In genomic region chr4:112279025-112279881, GRCh38 we compare ENCODE assay signal across 8 cellular contexts. TPM values are rescaled to one million over a fixed set of nuclear protein-coding genes. Genes with fewer than 3 reads are reported as not detected.
A peak's percentile ranks its signal among the peaks of the same experiment; 100 is the strongest.
DNase-seq lines count a peak whose midpoint lies in the region; ATAC-seq and TF ChIP-seq lines count a peak whose summit lies in the region.

No MANE protein-coding gene starts in this region.

- no peak for DNase-seq in activated CD8-positive, alpha-beta T cell treated with anti-CD3 and anti-CD28 coated beads for 36 hours
- no peak for DNase-seq in activated CD8-positive, alpha-beta T cell treated with anti-CD3 and anti-CD28 coated beads, Interleukin-2, amount 10 ng/mL, durations not matched to agents 7 days and 5 days
- DNase-seq in OCI-M1 (lab: John Stamatoyannopoulos, UW) (peak; percentile 38), immature natural killer cell (no peak), SW 1271 (lab: John Stamatoyannopoulos, UW) (no peak), NCI-H345 (lab: John Stamatoyannopoulos, UW) (no peak)
- no peak for DNase-seq in stimulated activated effector memory CD8-positive, alpha-beta T cell treated with anti-CD3 and anti-CD28 coated beads, Interleukin-12 subunit alpha, Interleukin-12 subunit beta, amount 100 ng/mL, for 72 hours (ENCODE audit: low spot score in 2 of 2)

- H3K9me3 Mint-ChIP-seq in activated CD8-positive, alpha-beta T cell treated with anti-CD3 and anti-CD28 coated beads for 36 hours: peaks cover 9% of the 10 kb centered on the region
- no peaks in the 10 kb centered on the region for H3K9me3 Mint-ChIP-seq in activated CD8-positive, alpha-beta T cell treated with anti-CD3 and anti-CD28 coated beads, Interleukin-2, amount 10 ng/mL, durations not matched to agents 7 days and 5 days (ENCODE audit: insufficient read depth)
- H3K9me3 Mint-ChIP-seq in stimulated activated effector memory CD8-positive, alpha-beta T cell treated with anti-CD3 and anti-CD28 coated beads, Interleukin-12 subunit alpha, Interleukin-12 subunit beta, amount 100 ng/mL, for 72 hours: no peaks in the 10 kb centered on the region
- H3K9me3 Mint-ChIP-seq in immature natural killer cell: no peaks in the 10 kb centered on the region

- POLR2A ChIA-PET in activated CD8-positive, alpha-beta T cell treated with anti-CD3 and anti-CD28 coated beads for 36 hours (lab: Charles Lee): no interaction called here
- POLR2A ChIA-PET in activated CD8-positive, alpha-beta T cell treated with anti-CD3 and anti-CD28 coated beads, Interleukin-2, amount 10 ng/mL, durations not matched to agents 7 days and 5 days (lab: Charles Lee): no interaction called here

- H3K27ac Mint-ChIP-seq in activated CD8-positive, alpha-beta T cell treated with anti-CD3 and anti-CD28 coated beads for 36 hours: peak overlapping the region; percentile 70
- H3K27ac Mint-ChIP-seq in activated CD8-positive, alpha-beta T cell treated with anti-CD3 and anti-CD28 coated beads, Interleukin-2, amount 10 ng/mL, durations not matched to agents 7 days and 5 days: no peak overlapping the region
- H3K27ac Mint-ChIP-seq in stimulated activated effector memory CD8-positive, alpha-beta T cell treated with anti-CD3 and anti-CD28 coated beads, Interleukin-12 subunit alpha, Interleukin-12 subunit beta, amount 100 ng/mL, for 72 hours: peak overlapping the region; percentile 43
- H3K27ac Mint-ChIP-seq in immature natural killer cell: peak overlapping the region in 2 of 6 donors; percentile 51 to 52

- no peak for ATAC-seq in activated CD8-positive, alpha-beta T cell treated with anti-CD3 and anti-CD28 coated beads for 36 hours
- no peak for ATAC-seq in activated CD8-positive, alpha-beta T cell treated with anti-CD3 and anti-CD28 coated beads, Interleukin-2, amount 10 ng/mL, durations not matched to agents 7 days and 5 days
- peak; percentile 42 for ATAC-seq in HG02970 (IDR thresholded peaks at IDR 0.05; ENCODE audit: low FRiP score, unreplicated experiment)
- ATAC-seq in stimulated activated effector memory CD8-positive, alpha-beta T cell treated with anti-CD3 and anti-CD28 coated beads, Interleukin-12 subunit alpha, Interleukin-12 subunit beta, amount 100 ng/mL, for 72 hours: no peak

- CTCF ChIA-PET in activated CD8-positive, alpha-beta T cell treated with anti-CD3 and anti-CD28 coated beads for 36 hours (lab: Charles Lee): interaction anchor here (1.1 to 2.1 kb wide), 4 partner anchors 12 to 245 kb away, joined by 3 to 7 read pairs (median 4); no protein-coding TSS in a partner anchor
- CTCF ChIA-PET in activated CD8-positive, alpha-beta T cell treated with anti-CD3 and anti-CD28 coated beads, Interleukin-2, amount 10 ng/mL, durations not matched to agents 7 days and 5 days (lab: Charles Lee): interaction anchor here (0.6 to 1.4 kb wide), 4 partner anchors 8 to 49 kb away, joined by 3 to 4 read pairs (median 3); no protein-coding TSS in a partner anchor

- intact Hi-C loops in activated CD8-positive, alpha-beta T cell treated with anti-CD3 and anti-CD28 coated beads for 36 hours (cut with micrococcal nuclease): no loop called here

- H3K4me1 Mint-ChIP-seq in activated CD8-positive, alpha-beta T cell treated with anti-CD3 and anti-CD28 coated beads for 36 hours (ENCODE audit: low read depth): peaks cover 80% of the 10 kb centered on the region
- peaks cover 44% of the 10 kb centered on the region for H3K4me1 Mint-ChIP-seq in activated CD8-positive, alpha-beta T cell treated with anti-CD3 and anti-CD28 coated beads, Interleukin-2, amount 10 ng/mL, durations not matched to agents 7 days and 5 days (ENCODE audit: low read depth)
- H3K4me1 Mint-ChIP-seq in stimulated activated effector memory CD8-positive, alpha-beta T cell treated with anti-CD3 and anti-CD28 coated beads, Interleukin-12 subunit alpha, Interleukin-12 subunit beta, amount 100 ng/mL, for 72 hours: peaks cover 75% of the 10 kb centered on the region
- peaks cover 35 to 71% of the 10 kb centered on the region in 2 donors for H3K4me1 Mint-ChIP-seq in immature natural killer cell

- no peak overlapping the region for H3K4me3 Mint-ChIP-seq in activated CD8-positive, alpha-beta T cell treated with anti-CD3 and anti-CD28 coated beads for 36 hours
- no peak overlapping the region for H3K4me3 Mint-ChIP-seq in activated CD8-positive, alpha-beta T cell treated with anti-CD3 and anti-CD28 coated beads, Interleukin-2, amount 10 ng/mL, durations not matched to agents 7 days and 5 days
- peak overlapping the region; percentile 56 for H3K4me3 Mint-ChIP-seq in stimulated activated effector memory CD8-positive, alpha-beta T cell treated with anti-CD3 and anti-CD28 coated beads, Interleukin-12 subunit alpha, Interleukin-12 subunit beta, amount 100 ng/mL, for 72 hours
- peak overlapping the region in 1 of 5 donors; percentile 10 for H3K4me3 Mint-ChIP-seq in immature natural killer cell

- TF ChIP-seq CTCF in activated CD8-positive, alpha-beta T cell treated with anti-CD3 and anti-CD28 coated beads for 36 hours (IDR thresholded peaks at IDR 0.05): no peak

- H3K27me3 Mint-ChIP-seq in activated CD8-positive, alpha-beta T cell treated with anti-CD3 and anti-CD28 coated beads for 36 hours: no peaks in the 10 kb centered on the region
- H3K27me3 Mint-ChIP-seq in activated CD8-positive, alpha-beta T cell treated with anti-CD3 and anti-CD28 coated beads, Interleukin-2, amount 10 ng/mL, durations not matched to agents 7 days and 5 days (ENCODE audit: low read depth): no peaks in the 10 kb centered on the region
- peaks cover 0 to 2% (median 0%) of the 10 kb centered on the region in 3 donors for H3K27me3 Mint-ChIP-seq in immature natural killer cell (ENCODE audit: low read depth in 3 of 3)

- peaks cover 58% of the 10 kb centered on the region for H3K36me3 Mint-ChIP-seq in activated CD8-positive, alpha-beta T cell treated with anti-CD3 and anti-CD28 coated beads for 36 hours (ENCODE audit: low read depth)
- H3K36me3 Mint-ChIP-seq in activated CD8-positive, alpha-beta T cell treated with anti-CD3 and anti-CD28 coated beads, Interleukin-2, amount 10 ng/mL, durations not matched to agents 7 days and 5 days (ENCODE audit: low read depth): peaks cover 57% of the 10 kb centered on the region
- H3K36me3 Mint-ChIP-seq in stimulated activated effector memory CD8-positive, alpha-beta T cell treated with anti-CD3 and anti-CD28 coated beads, Interleukin-12 subunit alpha, Interleukin-12 subunit beta, amount 100 ng/mL, for 72 hours: peaks cover 84% of the 10 kb centered on the region
- H3K36me3 Mint-ChIP-seq in immature natural killer cell: peaks cover 0 to 5% (median 3%) of the 10 kb centered on the region in 3 donors

RNA-seq across cellular contexts. Expression of gene TIFA, which starts 6.5 kb away (rescaled TPM):
- total RNA-seq in activated CD8-positive, alpha-beta T cell treated with anti-CD3 and anti-CD28 coated beads for 36 hours: 10 to 100 TPM; 37.9 to 39.1 TPM
- 10 to 100 TPM; 23.8 to 24.4 TPM for total RNA-seq in activated CD8-positive, alpha-beta T cell treated with anti-CD3 and anti-CD28 coated beads, Interleukin-2, amount 10 ng/mL, durations not matched to agents 7 days and 5 days
- 10 to 100 TPM; 17.2 to 28.0 (median 26.5) TPM for polyA plus RNA-seq in immature natural killer cell

RNA-seq across cellular contexts. Expression of gene ALPK1, which starts 17.9 kb away (rescaled TPM):
- total RNA-seq in activated CD8-positive, alpha-beta T cell treated with anti-CD3 and anti-CD28 coated beads for 36 hours: 10 to 100 TPM; 13.4 to 13.7 TPM
- total RNA-seq in activated CD8-positive, alpha-beta T cell treated with anti-CD3 and anti-CD28 coated beads, Interleukin-2, amount 10 ng/mL, durations not matched to agents 7 days and 5 days: 10 to 100 TPM; 11.8 to 14.1 TPM
- 1 to 10 TPM in 1 of 3 donors, under 1 TPM in 1, not detected in 1; 0.32 to 1.3 TPM for polyA plus RNA-seq in immature natural killer cell

RNA-seq across cellular contexts. Expression of gene AP1AR, which starts 47.7 kb away (rescaled TPM):
- 10 to 100 TPM; 15.5 to 17.7 TPM for total RNA-seq in activated CD8-positive, alpha-beta T cell treated with anti-CD3 and anti-CD28 coated beads for 36 hours
- 10 to 100 TPM; 10.9 to 13.0 TPM for total RNA-seq in activated CD8-positive, alpha-beta T cell treated with anti-CD3 and anti-CD28 coated beads, Interleukin-2, amount 10 ng/mL, durations not matched to agents 7 days and 5 days
- 10 to 100 TPM; 13.8 to 16.1 (median 14.0) TPM for polyA plus RNA-seq in immature natural killer cell
